ENCODE assay signal across 8 cellular contexts in genomic region chr12:62785941-62786559, GRCh38.
DNase-seq lines count a peak whose midpoint lies in the region; ATAC-seq and TF ChIP-seq lines count a peak whose summit lies in the region.

No MANE protein-coding gene starts in this region.

- peak; percentile 28 for DNase-seq in activated CD4-positive, alpha-beta memory T cell treated with anti-CD3 and anti-CD28 coated beads for 36 hours
- no peak for DNase-seq in activated CD4-positive, alpha-beta memory T cell treated with anti-CD3 and anti-CD28 coated beads, Interleukin-2, amount 10 ng/mL, durations not matched to agents 7 days and 5 days
- DNase-seq in T-helper 17 cell (no peak), foreskin keratinocyte (peak; percentile 87 to 95), DMS 273 (lab: John Stamatoyannopoulos, UW; ENCODE audit: unreplicated experiment) (no peak), DMS114 treated with DMSO at 0.1 percent for 48 hours (lab: John Stamatoyannopoulos, UW; ENCODE audit: unreplicated experiment) (no peak)

- intact Hi-C loops in activated CD4-positive, alpha-beta memory T cell treated with anti-CD3 and anti-CD28 coated beads for 36 hours (cut with micrococcal nuclease) = loop anchor here (5.0 kb wide), 1 partner anchor 144 kb away; no protein-coding TSS in a partner anchor

- no peak overlapping the region for H3K27ac ChIP-seq in foreskin keratinocyte

- H3K27ac Mint-ChIP-seq in activated CD4-positive, alpha-beta memory T cell treated with anti-CD3 and anti-CD28 coated beads for 36 hours = no peak overlapping the region
- no peak overlapping the region for H3K27ac Mint-ChIP-seq in activated CD4-positive, alpha-beta memory T cell treated with anti-CD3 and anti-CD28 coated beads, Interleukin-2, amount 10 ng/mL, durations not matched to agents 7 days and 5 days
- peak overlapping the region; percentile 61 for H3K27ac Mint-ChIP-seq in T-helper 17 cell

- peak overlapping the region; percentile 47 for H3K9ac ChIP-seq in skeletal muscle satellite cell (ENCODE audit: low read depth, low read length)

- CTCF ChIA-PET in activated CD4-positive, alpha-beta memory T cell treated with anti-CD3 and anti-CD28 coated beads for 36 hours (lab: Charles Lee) = interaction anchor here (0.6 to 1.6 kb wide), 2 partner anchors 11 to 31 kb away, joined by 3 to 4 read pairs; no protein-coding TSS in a partner anchor
- CTCF ChIA-PET in activated CD4-positive, alpha-beta memory T cell treated with anti-CD3 and anti-CD28 coated beads, Interleukin-2, amount 10 ng/mL, durations not matched to agents 7 days and 5 days (lab: Charles Lee) = interaction anchor here (1.2 to 2.4 kb wide), 3 partner anchors 9 to 348 kb away, joined by 3 to 18 read pairs (median 4); no protein-coding TSS in a partner anchor

- H3K27me3 ChIP-seq in foreskin keratinocyte (no peaks in the 10 kb centered on the region), skeletal muscle satellite cell (ENCODE audit: control insufficient read depth, insufficient read depth, low read length) (no peaks in the 10 kb centered on the region)

- POLR2A ChIA-PET in activated CD4-positive, alpha-beta memory T cell treated with anti-CD3 and anti-CD28 coated beads for 36 hours (lab: Charles Lee) = no interaction called here
- POLR2A ChIA-PET in activated CD4-positive, alpha-beta memory T cell treated with anti-CD3 and anti-CD28 coated beads, Interleukin-2, amount 10 ng/mL, durations not matched to agents 7 days and 5 days (lab: Charles Lee) = no interaction called here

- H3K27me3 Mint-ChIP-seq in activated CD4-positive, alpha-beta memory T cell treated with anti-CD3 and anti-CD28 coated beads for 36 hours = peaks cover 2% of the 10 kb centered on the region
- H3K27me3 Mint-ChIP-seq in activated CD4-positive, alpha-beta memory T cell treated with anti-CD3 and anti-CD28 coated beads, Interleukin-2, amount 10 ng/mL, durations not matched to agents 7 days and 5 days = peaks cover 4% of the 10 kb centered on the region
- peaks cover 39% of the 10 kb centered on the region for H3K27me3 Mint-ChIP-seq in T-helper 17 cell

- peaks cover 20% of the 10 kb centered on the region for H3K4me1 ChIP-seq in foreskin keratinocyte
- peaks cover 16% of the 10 kb centered on the region for H3K4me1 ChIP-seq in skeletal muscle satellite cell (ENCODE audit: control insufficient read depth, insufficient read depth, low read length)

- no peaks in the 10 kb centered on the region for H3K36me3 ChIP-seq in skeletal muscle satellite cell (ENCODE audit: insufficient read depth, low read length)

- ATAC-seq in T-helper 17 cell (no peak), foreskin keratinocyte (peak; percentile 94), GM18870 (IDR thresholded peaks at IDR 0.05; ENCODE audit: unreplicated experiment) (no peak)

- peak overlapping the region; percentile 36 for H3K4me3 ChIP-seq in skeletal muscle satellite cell (ENCODE audit: low read length)

- peak overlapping the region; percentile 68 for H3K4me2 ChIP-seq in skeletal muscle satellite cell (ENCODE audit: low read length)

- H3K9me3 ChIP-seq in T-helper 17 cell (ENCODE audit: control insufficient read depth, low read length, poor library complexity, severe bottlenecking) (no peaks in the 10 kb centered on the region), skeletal muscle satellite cell (replicated peaks; ENCODE audit: low read length) (no peaks in the 10 kb centered on the region)

- no peaks in the 10 kb centered on the region for H3K36me3 Mint-ChIP-seq in activated CD4-positive, alpha-beta memory T cell treated with anti-CD3 and anti-CD28 coated beads for 36 hours
- H3K36me3 Mint-ChIP-seq in activated CD4-positive, alpha-beta memory T cell treated with anti-CD3 and anti-CD28 coated beads, Interleukin-2, amount 10 ng/mL, durations not matched to agents 7 days and 5 days (ENCODE audit: low read depth) = no peaks in the 10 kb centered on the region
- no peaks in the 10 kb centered on the region for H3K36me3 Mint-ChIP-seq in T-helper 17 cell (ENCODE audit: low read depth)

- peaks cover 11% of the 10 kb centered on the region for H3K4me1 Mint-ChIP-seq in activated CD4-positive, alpha-beta memory T cell treated with anti-CD3 and anti-CD28 coated beads for 36 hours (ENCODE audit: low read depth)
- peaks cover 13% of the 10 kb centered on the region for H3K4me1 Mint-ChIP-seq in activated CD4-positive, alpha-beta memory T cell treated with anti-CD3 and anti-CD28 coated beads, Interleukin-2, amount 10 ng/mL, durations not matched to agents 7 days and 5 days
- peaks cover 6% of the 10 kb centered on the region for H3K4me1 Mint-ChIP-seq in T-helper 17 cell

- H3K4me3 Mint-ChIP-seq in activated CD4-positive, alpha-beta memory T cell treated with anti-CD3 and anti-CD28 coated beads for 36 hours = no peak overlapping the region
- no peak overlapping the region for H3K4me3 Mint-ChIP-seq in activated CD4-positive, alpha-beta memory T cell treated with anti-CD3 and anti-CD28 coated beads, Interleukin-2, amount 10 ng/mL, durations not matched to agents 7 days and 5 days
- no peak overlapping the region for H3K4me3 Mint-ChIP-seq in T-helper 17 cell

- no peak for TF ChIP-seq CTCF in foreskin keratinocyte (conservative IDR thresholded peaks at IDR 0.05)

- no peaks in the 10 kb centered on the region for H3K9me3 Mint-ChIP-seq in activated CD4-positive, alpha-beta memory T cell treated with anti-CD3 and anti-CD28 coated beads for 36 hours
- no peaks in the 10 kb centered on the region for H3K9me3 Mint-ChIP-seq in activated CD4-positive, alpha-beta memory T cell treated with anti-CD3 and anti-CD28 coated beads, Interleukin-2, amount 10 ng/mL, durations not matched to agents 7 days and 5 days

Comparison
In these comparisons a context has a peak if more than half of its experiments do, and no peak if none do; other contexts are left out.
1. DNase-seq: peak in activated CD4-positive, alpha-beta memory T cell treated with anti-CD3 and anti-CD28 coated beads for 36 hours (single experiment) and foreskin keratinocyte (2 of 2); none in activated CD4-positive, alpha-beta memory T cell treated with anti-CD3 and anti-CD28 coated beads, Interleukin-2, amount 10 ng/mL, durations not matched to agents 7 days and 5 days (single experiment), T-helper 17 cell (0 of 3), DMS 273 (single experiment) and DMS114 treated with DMSO at 0.1 percent for 48 hours (single experiment).